8 cellular contexts compared by ENCODE assay signal in genomic region chr1:20472860-20473711, GRCh38. TPM values are rescaled to one million over a fixed set of nuclear protein-coding genes. Genes with fewer than 3 reads are reported as not detected.
DNase-seq lines count a peak whose midpoint lies in the region; ATAC-seq and TF ChIP-seq lines count a peak whose summit lies in the region.

No MANE protein-coding gene starts in this region.

- H3K9me3 ChIP-seq in osteoblast (ENCODE audit: low read depth, low read length) = no peaks in the 10 kb centered on the region

- H4K20me1 ChIP-seq in osteoblast (ENCODE audit: insufficient read depth, low read length) = no peaks in the 10 kb centered on the region

- ATAC-seq in HG02884 (IDR thresholded peaks at IDR 0.05; ENCODE audit: unreplicated experiment) (no peak), HG03354 (IDR thresholded peaks at IDR 0.05; ENCODE audit: poor library complexity, severe bottlenecking, unreplicated experiment) (no peak), GM21723 (IDR thresholded peaks at IDR 0.05; ENCODE audit: unreplicated experiment) (no peak)
- ATAC-seq in activated CD4-positive, CD25-positive, alpha-beta regulatory T cell treated with anti-CD3 and anti-CD28 coated beads, Interleukin-2, amount 50 U/mL, for 24 hours = no peak

- no peak overlapping the region for H3K27ac ChIP-seq in osteoblast (ENCODE audit: low read depth, low read length)

- no peak overlapping the region for H2AFZ ChIP-seq in osteoblast (ENCODE audit: low read length)

- H3K4me1 ChIP-seq in osteoblast (ENCODE audit: insufficient read depth, low read length) = no peaks in the 10 kb centered on the region

- peaks cover 32% of the 10 kb centered on the region for H3K27me3 ChIP-seq in osteoblast (ENCODE audit: insufficient read depth, low read length)

- H3K79me2 ChIP-seq in osteoblast (ENCODE audit: insufficient read depth, low read length) = no peaks in the 10 kb centered on the region

- DNase-seq in GM10266 (ENCODE audit: extremely low spot score) = peak; percentile 82
- peak; percentile 57 for DNase-seq in SK-MEL-5 (ENCODE audit: low read depth, low spot score)
- peak; percentile 77 for DNase-seq in germinal center (ENCODE audit: low spot score)
- peak; percentile 87 for DNase-seq in osteoblast (ENCODE audit: insufficient read length, low spot score, missing footprints)

- H3K4me3 ChIP-seq in osteoblast (ENCODE audit: insufficient read depth, low read length) = no peak overlapping the region

- in situ Hi-C loops in SK-MEL-5 (cut with HindIII; ENCODE audit: low pct_unique_long_range_greater_than_20kb, low sequenced_read_pairs) = no loop called here

- TF ChIP-seq CTCF in GM10266 (IDR thresholded peaks at IDR 0.05; ENCODE audit: control insufficient read depth, insufficient read depth, low read depth, missing control alignments) (no peak), osteoblast (IDR thresholded peaks at IDR 0.05; ENCODE audit: extremely low read depth, low read depth, low read length) (no peak)

- H3K4me2 ChIP-seq in osteoblast (ENCODE audit: insufficient read depth, low read length) = peak overlapping the region; percentile 24

- no peaks in the 10 kb centered on the region for H3K36me3 ChIP-seq in osteoblast (ENCODE audit: insufficient read depth, low read length)

RNA-seq across cellular contexts. Expression of gene CAMK2N1, which starts 12.9 kb away (rescaled TPM):
- total RNA-seq in SK-MEL-5 (2014; rRNA removed; shearing (Covaris generic)) = 1.2 and 1.7 TPM in 2 replicates
- 7.5 and 11.2 TPM in 2 replicates for polyA plus RNA-seq in SK-MEL-5 (2015; cell fraction: cytosol; rRNA removed)
- polyA plus RNA-seq in SK-MEL-5 (2015; cell fraction: nucleus; rRNA removed) = 2.2 and 4.0 TPM in 2 replicates
- 0.36 and 1.5 TPM in 2 replicates for total RNA-seq in osteoblast

RNA-seq across cellular contexts. Expression of gene MUL1, which starts 34.9 kb away (rescaled TPM):
- 23.3 and 25.5 TPM in 2 replicates for total RNA-seq in SK-MEL-5 (2014; rRNA removed; shearing (Covaris generic))
- 40.9 and 48.7 TPM in 2 replicates for polyA plus RNA-seq in SK-MEL-5 (2015; cell fraction: cytosol; rRNA removed)
- polyA plus RNA-seq in SK-MEL-5 (2015; cell fraction: nucleus; rRNA removed) = 9.2 and 12.8 TPM in 2 replicates
- total RNA-seq in osteoblast = 31.8 and 37.3 TPM in 2 replicates
